Comparison of ENCODE assay signal across 8 cellular contexts in genomic region chr17:29613371-29613837, GRCh38. TPM values are rescaled to one million over a fixed set of nuclear protein-coding genes. Genes with fewer than 3 reads are reported as not detected.
A peak's percentile ranks its signal among the peaks of the same experiment; 100 is the strongest.
DNase-seq lines count a peak whose midpoint lies in the region; ATAC-seq and TF ChIP-seq lines count a peak whose summit lies in the region.

No MANE protein-coding gene starts in this region.

- peak in 1 of 2 donors; percentile 73 for TF ChIP-seq EP300 in tibial nerve (IDR thresholded peaks at IDR 0.05)

- intact Hi-C loops in adrenal gland (cut with DNase I) (loop anchor here in 1 of 2 donors (5.0 kb wide), 1 partner anchor 36 kb away; no protein-coding TSS in a partner anchor), right cardiac atrium (cut with DNase I) (no loop called here), psoas muscle (cut with DNase I) (no loop called here)

- peak; percentile 91 for DNase-seq in GM06990 (ENCODE audit: extremely low read depth, insufficient read length)
- DNase-seq in SKM-1 treated with dmso at 0.1 percent for 144 hours (lab: John Stamatoyannopoulos, UW; ENCODE audit: unreplicated experiment): peak; percentile 86
- peak; percentile 94 to 98 (median 96) for DNase-seq in adrenal gland
- DNase-seq in right cardiac atrium: peak; percentile 96 to 99 (median 99)
- DNase-seq in psoas muscle: peak; percentile 96 to 98
- peak; percentile 95 to 96 for DNase-seq in tibial nerve (ENCODE audit: low spot score in 2 of 2)
- no peak for DNase-seq in NCI-H510A (lab: John Stamatoyannopoulos, UW)
- no peak for DNase-seq in GDM1 (lab: John Stamatoyannopoulos, UW)

- H3K9me3 ChIP-seq in adrenal gland (replicated peaks in 1 of 3) (no peaks in the 10 kb centered on the region), right cardiac atrium (ENCODE audit: control insufficient read depth, low read length) (no peaks in the 10 kb centered on the region), psoas muscle (no peaks in the 10 kb centered on the region), tibial nerve (no peaks in the 10 kb centered on the region)

- WGBS in adrenal gland, 4 donors: 0 to 3% (median 2%) methylated on average over 6 to 47 of the region's 47 CpGs
- 1% methylated on average over 47 of the region's 47 CpGs for WGBS in right cardiac atrium
- WGBS in psoas muscle, 3 donors: 0 to 1% (median 0%) methylated on average over 26 to 47 of the region's 47 CpGs
- WGBS in tibial nerve, 2 donors: 3 to 4% methylated on average over 14 to 21 of the region's 47 CpGs

- H3K36me3 ChIP-seq in GM06990 (ENCODE audit: control insufficient read depth, insufficient read depth, low read length) (no peaks in the 10 kb centered on the region), adrenal gland (replicated peaks in 1 of 2) (no peaks in the 10 kb centered on the region), psoas muscle (ENCODE audit: insufficient read depth in 1 of 2, low read depth in 1 of 2) (peaks cover 0 to 17% of the 10 kb centered on the region in 2 donors), tibial nerve (peaks cover 0 to 29% (median 0%) of the 10 kb centered on the region in 3 donors)

- H3K4me3 ChIP-seq in GM06990 (replicated peaks; ENCODE audit: low read depth, low read length): peak overlapping the region; percentile 41
- peak overlapping the region in 1 of 4 donors; percentile 38 for H3K4me3 ChIP-seq in adrenal gland
- H3K4me3 ChIP-seq in right cardiac atrium (ENCODE audit: low read length): no peak overlapping the region
- H3K4me3 ChIP-seq in psoas muscle: peak overlapping the region; percentile 40
- H3K4me3 ChIP-seq in tibial nerve: peak overlapping the region; percentile 13 to 41 (median 17)

- TF ChIP-seq CTCF in GM06990 (IDR thresholded peaks at IDR 0.05; ENCODE audit: insufficient read depth, low read length, poor library complexity, severe bottlenecking) (peak; percentile 70), adrenal gland (IDR thresholded peaks at IDR 0.05) (peak; percentile 50 to 94 (median 80)), psoas muscle (IDR thresholded peaks at IDR 0.05) (peak; percentile 73), tibial nerve (IDR thresholded peaks at IDR 0.05) (peak; percentile 91 to 97 (median 96))

- TF ChIP-seq POLR2A in adrenal gland (IDR thresholded peaks at IDR 0.05) (no peak), tibial nerve (IDR thresholded peaks at IDR 0.05) (peak; percentile 12 to 51)

- H3K4me1 ChIP-seq in adrenal gland (replicated peaks in 1 of 2) (peaks cover 26 to 53% of the 10 kb centered on the region in 2 donors), right cardiac atrium (ENCODE audit: control insufficient read depth, insufficient read depth, low read length) (peaks cover 4% of the 10 kb centered on the region), psoas muscle (peaks cover 58% of the 10 kb centered on the region), tibial nerve (peaks cover 0 to 55% (median 48%) of the 10 kb centered on the region in 4 donors)

- H3K27me3 ChIP-seq in GM06990 (replicated peaks; ENCODE audit: control insufficient read depth, insufficient read depth, low read length) (peaks cover 2% of the 10 kb centered on the region), adrenal gland (no peaks in the 10 kb centered on the region), right cardiac atrium (ENCODE audit: control insufficient read depth, insufficient read depth) (no peaks in the 10 kb centered on the region), psoas muscle (ENCODE audit: insufficient read depth in 3 of 3, low read length in 2 of 3) (no peaks in the 10 kb centered on the region), tibial nerve (peaks cover 0 to 5% of the 10 kb centered on the region in 2 donors)

- ATAC-seq in right cardiac atrium: peak; percentile 74 to 76
- peak; percentile 60 to 69 (median 64) for ATAC-seq in psoas muscle

- H3K27ac ChIP-seq in adrenal gland (peak overlapping the region in 2 of 5 donors; percentile 28 to 41), right cardiac atrium (ENCODE audit: low read length) (no peak overlapping the region), psoas muscle (peak overlapping the region; percentile 69), tibial nerve (peak overlapping the region; percentile 25 to 89 (median 70))

RNA-seq across cellular contexts. Expression of gene CORO6, which starts 9.3 kb away (rescaled TPM):
- 10 to 100 TPM in 1 of 8 donors, 1 to 10 TPM in 7; 1.1 to 14.8 (median 5.6) TPM for total RNA-seq in adrenal gland
- 10 to 100 TPM in 2 of 3 donors, under 1 TPM in 1; 0.44 to 34.0 (median 25.5) TPM for polyA plus RNA-seq in adrenal gland
- total RNA-seq in right cardiac atrium: 100 to 1,000 TPM in 3 of 4 donors, 10 to 100 TPM in 1; 93.5 to 148 (median 113) TPM
- 98.5 TPM for polyA plus RNA-seq in right cardiac atrium
- total RNA-seq in psoas muscle: 100 to 1,000 TPM; 478 to 710 (median 557) TPM
- polyA plus RNA-seq in psoas muscle: 100 to 1,000 TPM; 182 to 495 (median 236) TPM
- 100 to 1,000 TPM in 2 of 4 donors, 10 to 100 TPM in 2; 34.5 to 139 (median 83.1) TPM for total RNA-seq in tibial nerve

RNA-seq across cellular contexts. Expression of gene ANKRD13B, which starts 20.5 kb away (rescaled TPM):
- total RNA-seq in adrenal gland (10 to 100 TPM in 1 of 8 donors, 1 to 10 TPM in 7; 2.5 to 11.7 (median 5.4) TPM), right cardiac atrium (10 to 100 TPM in 1 of 4 donors, 1 to 10 TPM in 3; 5.4 to 11.0 (median 7.4) TPM), psoas muscle (10 to 100 TPM in 1 of 4 donors, 1 to 10 TPM in 3; 6.4 to 14.8 (median 6.8) TPM), tibial nerve (10 to 100 TPM; 19.0 to 50.1 (median 26.4) TPM)
- polyA plus RNA-seq in adrenal gland (10 to 100 TPM in 1 of 3 donors, 1 to 10 TPM in 2; 1.0 to 23.8 (median 7.2) TPM), right cardiac atrium (5.0 TPM), psoas muscle (10 to 100 TPM in 1 of 3 donors, 1 to 10 TPM in 2; 5.4 to 10.7 (median 9.7) TPM)

RNA-seq across cellular contexts. Expression of gene GIT1, which starts 24.0 kb away (rescaled TPM):
- total RNA-seq in adrenal gland (10 to 100 TPM; 21.3 to 36.6 (median 31.7) TPM), right cardiac atrium (10 to 100 TPM; 31.4 to 37.8 (median 34.8) TPM), psoas muscle (10 to 100 TPM; 26.4 to 39.4 (median 31.5) TPM), tibial nerve (100 to 1,000 TPM in 1 of 4 donors, 10 to 100 TPM in 3; 51.3 to 100 (median 89.7) TPM)
- polyA plus RNA-seq in adrenal gland (10 to 100 TPM; 13.7 to 51.6 (median 33.4) TPM), right cardiac atrium (25.5 TPM), psoas muscle (10 to 100 TPM; 24.3 to 46.0 (median 35.2) TPM)

RNA-seq across cellular contexts. Expression of gene TP53I13, which starts 44.9 kb away (rescaled TPM):
- total RNA-seq in adrenal gland (10 to 100 TPM; 22.0 to 70.5 (median 45.2) TPM), right cardiac atrium (10 to 100 TPM; 30.6 to 45.3 (median 38.3) TPM), psoas muscle (10 to 100 TPM; 13.3 to 20.9 (median 17.7) TPM), tibial nerve (100 to 1,000 TPM; 119 to 188 (median 152) TPM)
- polyA plus RNA-seq in adrenal gland (100 to 1,000 TPM in 2 of 3 donors, 1 to 10 TPM in 1; 4.2 to 163 (median 135) TPM), right cardiac atrium (53.0 TPM), psoas muscle (10 to 100 TPM; 30.6 to 46.1 (median 42.6) TPM)

RNA-seq across cellular contexts. Expression of gene ABHD15, which starts 46.6 kb away (rescaled TPM):
- total RNA-seq in adrenal gland (10 to 100 TPM in 1 of 8 donors, 1 to 10 TPM in 7; 4.7 to 11.1 (median 7.5) TPM), right cardiac atrium (1 to 10 TPM; 6.6 to 7.5 (median 7.3) TPM), psoas muscle (1 to 10 TPM; 2.3 to 2.8 (median 2.5) TPM), tibial nerve (10 to 100 TPM; 25.7 to 32.7 (median 30.3) TPM)
- polyA plus RNA-seq in adrenal gland (1 to 10 TPM; 2.9 to 4.1 (median 3.0) TPM), right cardiac atrium (5.2 TPM), psoas muscle (1 to 10 TPM; 1.6 to 7.9 (median 3.1) TPM)

Comparison
In these comparisons a context has a peak if more than half of its experiments do, and no peak if none do; other contexts are left out.
1. DNase-seq: peak in GM06990 (single experiment), SKM-1 treated with dmso at 0.1 percent for 144 hours (single experiment), adrenal gland (7 of 7), right cardiac atrium (3 of 3), psoas muscle (2 of 2) and tibial nerve (2 of 2); none in NCI-H510A (single experiment) and GDM1 (single experiment).
2. POLR2A ChIP-seq: peak in tibial nerve (2 of 2); none in adrenal gland (0 of 2).
3. Peak in every context shown above with its lines, with median percentiles within 50 percentile points of each other: CTCF ChIP-seq.